Comparison of ENCODE assay signal across 8 cellular contexts in genomic region chr3:45210308-45211038, GRCh38. TPM values are rescaled to one million over a fixed set of nuclear protein-coding genes. Genes with fewer than 3 reads are reported as not detected.
DNase-seq lines count a peak whose midpoint lies in the region; ATAC-seq and TF ChIP-seq lines count a peak whose summit lies in the region.

No MANE protein-coding gene starts in this region.

- intact Hi-C loops in transverse colon (cut with DNase I; ENCODE audit: low total_unique reads): loop anchor here (5.0 kb wide), 1 partner anchor 168 kb away; no protein-coding TSS in a partner anchor

- no peak for TF ChIP-seq EP300 in gastroesophageal sphincter (IDR thresholded peaks at IDR 0.05)
- no peak for TF ChIP-seq EP300 in transverse colon (IDR thresholded peaks at IDR 0.05; ENCODE audit: low read depth)

- POLR2A ChIA-PET in BJ (lab: Charles Lee): interaction anchor here (0.6 to 1.4 kb wide), 2 partner anchors 87 to 168 kb away, joined by 3 to 11 read pairs; no protein-coding TSS in a partner anchor
- POLR2A ChIA-PET in HEK293T (lab: Yijun Ruan, JAX): interaction anchor here (0.6 kb wide), 1 partner anchor 170 kb away, joined by 3 read pairs; no protein-coding TSS in a partner anchor

- in situ Hi-C loops in transverse colon (cut with MboI; ENCODE audit: low pct_ligation_motif_present in 1 of 4, low pct_unique_long_range_greater_than_20kb in 1 of 4, low sequenced_read_pairs in 3 of 4): loop anchor here (5.0 to 25.0 kb wide), 5 partner anchors 166 to 452 kb away; no protein-coding TSS in a partner anchor

- no peaks in the 10 kb centered on the region for H3K36me3 ChIP-seq in BJ (ENCODE audit: control insufficient read depth, insufficient read depth, low read length)
- no peaks in the 10 kb centered on the region for H3K36me3 ChIP-seq in RWPE2 (ENCODE audit: low read depth)
- no peaks in the 10 kb centered on the region for H3K36me3 ChIP-seq in gastroesophageal sphincter
- no peaks in the 10 kb centered on the region for H3K36me3 ChIP-seq in transverse colon

- TF ChIP-seq POLR2A in gastroesophageal sphincter (IDR thresholded peaks at IDR 0.05): no peak
- no peak for TF ChIP-seq POLR2A in transverse colon (IDR thresholded peaks at IDR 0.05)

- DNase-seq in BJ (ENCODE audit: low read depth): no peak
- DNase-seq in HEK293T (ENCODE audit: extremely low spot score): peak; percentile 77
- peak; percentile 88 for DNase-seq in RWPE2 (ENCODE audit: low spot score)
- peak; percentile 92 for DNase-seq in activated effector memory CD4-positive, alpha-beta T cell treated with anti-CD3 and anti-CD28 coated beads, Interleukin-2, amount 50 U/mL, for 16 hours
- DNase-seq in pons (ENCODE audit: low spot score): peak; percentile 28
- DNase-seq in transverse colon: peak; percentile 90

- ATAC-seq in RWPE2 (ENCODE audit: low read depth): peak; percentile 94
- peak; percentile 92 for ATAC-seq in gastroesophageal sphincter
- no peak for ATAC-seq in HG03521 (IDR thresholded peaks at IDR 0.05; ENCODE audit: unreplicated experiment)

- TF ChIP-seq CTCF in BJ (IDR thresholded peaks at IDR 0.05; ENCODE audit: insufficient read depth, low read depth, low read length) (peak; percentile 97), RWPE2 (IDR thresholded peaks at IDR 0.05; ENCODE audit: poor library complexity, severe bottlenecking) (peak; percentile 93), gastroesophageal sphincter (IDR thresholded peaks at IDR 0.05) (peak; percentile 67 to 95 (median 90)), transverse colon (IDR thresholded peaks at IDR 0.05) (peak; percentile 74 to 98 (median 79))

- H3K4me1 ChIP-seq in RWPE2 (ENCODE audit: insufficient read depth, poor library complexity, severe bottlenecking) (peaks cover 15% of the 10 kb centered on the region), gastroesophageal sphincter (peaks cover 0 to 31% (median 0%) of the 10 kb centered on the region in 3 donors), transverse colon (peaks cover 0 to 30% (median 16%) of the 10 kb centered on the region in 4 donors)

- H3K27me3 ChIP-seq in BJ (ENCODE audit: control insufficient read depth, insufficient read depth, low read length): no peaks in the 10 kb centered on the region
- no peaks in the 10 kb centered on the region for H3K27me3 ChIP-seq in RWPE2 (ENCODE audit: insufficient read depth, poor library complexity, severe bottlenecking)
- H3K27me3 ChIP-seq in gastroesophageal sphincter: no peaks in the 10 kb centered on the region
- H3K27me3 ChIP-seq in transverse colon: no peaks in the 10 kb centered on the region

- WGBS in gastroesophageal sphincter (ENCODE audit: low coverage in 1 of 2), 2 donors: 26% methylated on average over 3 of the region's 14 CpGs; no CpG with 5 or more reads in 1 of the 2 donors
- 17 to 38% methylated on average over 2 to 14 of the region's 14 CpGs for WGBS in transverse colon (ENCODE audit: low coverage in 1 of 2), 2 donors

- no peaks in the 10 kb centered on the region for H3K9me3 ChIP-seq in RWPE2 (ENCODE audit: severe bottlenecking)
- H3K9me3 ChIP-seq in gastroesophageal sphincter: no peaks in the 10 kb centered on the region
- no peaks in the 10 kb centered on the region for H3K9me3 ChIP-seq in transverse colon

- H3K27ac ChIP-seq in RWPE2 (ENCODE audit: poor library complexity, severe bottlenecking) (no peak overlapping the region), gastroesophageal sphincter (peak overlapping the region in 3 of 4 donors; percentile 35 to 55 (median 53)), transverse colon (peak overlapping the region in 3 of 4 donors; percentile 49 to 74 (median 70))

- H3K4me3 ChIP-seq in BJ (ENCODE audit: low read depth, low read length): no peak overlapping the region
- no peak overlapping the region for H3K4me3 ChIP-seq in RWPE2 (ENCODE audit: severe bottlenecking)
- no peak overlapping the region for H3K4me3 ChIP-seq in gastroesophageal sphincter
- H3K4me3 ChIP-seq in transverse colon: no peak overlapping the region

- CTCF ChIA-PET in BJ (lab: Yijun Ruan, JAX): interaction anchor here (0.6 to 17.4 kb wide), 42 partner anchors 9 to 505 kb away, joined by 3 to 289 read pairs (median 4); partner anchors contain the start of gene CDCP1
- CTCF ChIA-PET in HEK293T (lab: Yijun Ruan, JAX): interaction anchor here (0.6 to 4.7 kb wide), 16 partner anchors 9 to 418 kb away, joined by 3 to 52 read pairs (median 4); no protein-coding TSS in a partner anchor

TF ChIP-seq in HEK293T, 16 proteins besides CTCF, POLR2A, EP300 and RAD21:
- TF ChIP-seq PKNOX1 (IDR thresholded peaks at IDR 0.05) (no peak), TARDBP (IDR thresholded peaks at IDR 0.05) (peak; percentile 14; the same call in 1 of the 2 replicates)

RNA-seq across cellular contexts. Expression of gene TMEM158, which starts 15.6 kb away (rescaled TPM):
- 1.6 and 1.7 TPM in 2 replicates for polyA plus RNA-seq in BJ (2011; rRNA removed)
- polyA minus RNA-seq in BJ (2011; rRNA and poly(A)+ RNA removed): 0.33 and 0.67 TPM in 2 replicates
- total RNA-seq in gastroesophageal sphincter (1 to 10 TPM; 3.1 to 8.5 (median 5.3) TPM), transverse colon (10 to 100 TPM in 1 of 4 donors, 1 to 10 TPM in 1, under 1 TPM in 1, not detected in 1; 0.82 to 23.9 (median 1.7) TPM)
